33 cellular contexts compared by ENCODE assay signal in genomic region chr16:61998460-61998859, GRCh38. TPM values are rescaled to one million over a fixed set of nuclear protein-coding genes. Genes with fewer than 3 reads are reported as not detected.
"Had no signal": no experiment of that assay in that cellular context is flagged by ENCODE, and none has a peak within 500 bp of the region (broad histone marks: within the 10 kb centered on the region; RNA-seq: fewer than 3 reads in every experiment).

No MANE protein-coding gene starts in this region.

- ATAC-seq: Panc1, Right ventricle myocardium inferior, SK-N-SH treated with all-trans-retinoic acid at 6 μM for 48 hours, T-cell had no signal

- FAIRE-seq: RCC 7860 had no signal

- DNase-seq: Karpas-422, MM.1S, MV-4-11, NCI-H1092, NCI-H1105, NCI-H1417 treated with DMSO at 0.1 percent for 48 hours, NCI-H1436 treated with DMSO at 0.1 percent for 48 hours, NCI-H1694 treated with DMSO at 0.1 percent for 48 hours, NCI-H187 treated with DMSO at 0.1 percent for 48 hours, NCI-H2029, NCI-H2081, NCI-H2171 treated with DMSO at 0.1 percent for 48 hours, NCI-H2227 treated with DMSO at 0.1 percent for 48 hours, NCI-H345, NCI-H446, NCI-H510A treated with DMSO at 0.1 percent for 48 hours, NCI-H524 treated with DMSO at 0.1 percent for 48 hours, NCI-H526 treated with DMSO at 0.1 percent for 48 hours, NCI-H774, PC-9, SHP77, SIG-M5, SJCRH30, T-cell had no signal

- H3K27me3 ChIP-seq: SJCRH30 had no signal

- H3K27ac ChIP-seq: PC-9, RWPE1, SJCRH30, SK-N-MC had no signal

- H3K36me3 ChIP-seq: SJCRH30 had no signal

- H3K4me1 ChIP-seq: SJCRH30 had no signal

- H2AFZ ChIP-seq: PC-9 had no signal

- H3K9me3 ChIP-seq: SJCRH30 had no signal

- H3K4me3 ChIP-seq: PC-9, SJCRH30, SK-N-MC had no signal

- H3K4me2 ChIP-seq: PC-9 had no signal

RNA-seq across cellular contexts. Expression of gene CDH8, which starts 37.8 kb away (rescaled TPM):
- total RNA-seq: NCI-H460; OCI-LY7; PC-9; Right ventricle myocardium inferior; SJCRH30; T-helper 1 cell treated with Interleukin-12 subunit alpha and Interleukin-12 subunit beta and Interleukin-4 antibody, amounts not matched to agents 30 ng/mL and 1 ng/mL, for 36 hours had no signal
